27 cellular contexts compared by ENCODE assay signal in genomic region chr3:8371955-8372600, GRCh38.
A peak's percentile ranks its signal among the peaks of the same experiment; 100 is the strongest.
DNase-seq lines count a peak whose midpoint lies in the region; ATAC-seq, FAIRE-seq and TF ChIP-seq lines count a peak whose summit lies in the region.
"Had no signal": no experiment of that assay in that cellular context is flagged by ENCODE, and none has a peak within 500 bp of the region (broad histone marks: within the 10 kb centered on the region; RNA-seq: fewer than 3 reads in every experiment).

No MANE protein-coding gene starts in this region.

- no peaks in the 10 kb centered on the region for H3K4me1 Mint-ChIP-seq in type B pancreatic cell (ENCODE audit: unreplicated experiment)
- H3K4me1 Mint-ChIP-seq: activated CD4-positive, alpha-beta T cell treated with anti-CD3 and anti-CD28 coated beads, Interleukin-2, amount 10 ng/mL, durations not matched to agents 24 days and 14 days; activated CD8-positive, alpha-beta memory T cell treated with anti-CD3 and anti-CD28 coated beads, Interleukin-2, amount 10 ng/mL, durations not matched to agents 7 days and 5 days; T-helper 17 cell had no signal

- H3F3A ChIP-seq in MM.1S (ENCODE audit: insufficient read depth, low read length), result no peaks in the 10 kb centered on the region

- H3K4me3 Mint-ChIP-seq in type B pancreatic cell, result no peak overlapping the region
- H3K4me3 Mint-ChIP-seq: activated CD4-positive, alpha-beta T cell treated with anti-CD3 and anti-CD28 coated beads, Interleukin-2, amount 10 ng/mL, durations not matched to agents 24 days and 14 days; activated CD8-positive, alpha-beta memory T cell treated with anti-CD3 and anti-CD28 coated beads, Interleukin-2, amount 10 ng/mL, durations not matched to agents 7 days and 5 days; activated T-cell treated with anti-CD3 and anti-CD28 coated beads, Interleukin-2, amount 50 U/mL, for 72 hours; brain; naive thymus-derived CD8-positive, alpha-beta T cell; T-helper 17 cell had no signal

- H3K27ac Mint-ChIP-seq in type B pancreatic cell, result no peak overlapping the region
- H3K27ac Mint-ChIP-seq: activated CD4-positive, alpha-beta T cell treated with anti-CD3 and anti-CD28 coated beads, Interleukin-2, amount 10 ng/mL, durations not matched to agents 24 days and 14 days; activated CD8-positive, alpha-beta memory T cell treated with anti-CD3 and anti-CD28 coated beads, Interleukin-2, amount 10 ng/mL, durations not matched to agents 7 days and 5 days; activated T-cell treated with anti-CD3 and anti-CD28 coated beads, Interleukin-2, amount 50 U/mL, for 72 hours; T-helper 17 cell had no signal

- CTCF ChIA-PET in GM12878 (lab: Yijun Ruan, JAX), result no interaction called here

- in situ Hi-C loops in GM12878 (cut with MboI), result no loop called here

- intact Hi-C loops in GM12878 (cut with micrococcal nuclease; ENCODE audit: unreplicated experiment), result no loop called here
- intact Hi-C loops in left lung (cut with DNase I), result no loop called here

- no peaks in the 10 kb centered on the region for H3K27me3 ChIP-seq in MM.1S (replicated peaks; ENCODE audit: insufficient read depth, low read length)
- H3K27me3 ChIP-seq in GM12878 (replicated peaks in 1 of 2; ENCODE audit: control insufficient read depth in 2 of 2, insufficient read depth in 2 of 2, low read length in 1 of 2), result no peaks in the 10 kb centered on the region
- H3K27me3 ChIP-seq in left lung, result no peaks in the 10 kb centered on the region
- H3K27me3 ChIP-seq: adrenal gland, ovary had no signal

- H3K36me3 Mint-ChIP-seq in type B pancreatic cell, result no peaks in the 10 kb centered on the region
- H3K36me3 Mint-ChIP-seq: activated CD8-positive, alpha-beta memory T cell treated with anti-CD3 and anti-CD28 coated beads, Interleukin-2, amount 10 ng/mL, durations not matched to agents 7 days and 5 days had no signal

- H3K4me1 ChIP-seq in MM.1S (ENCODE audit: low read length), result no peaks in the 10 kb centered on the region
- no peaks in the 10 kb centered on the region for H3K4me1 ChIP-seq in GM12878 (ENCODE audit: control insufficient read depth, insufficient read depth, low read length)
- H3K4me1 ChIP-seq in mesodermal cell (ENCODE audit: control insufficient read depth, insufficient read depth, low read length, poor library complexity, severe bottlenecking), result peaks cover 19% of the 10 kb centered on the region
- no peaks in the 10 kb centered on the region for H3K4me1 ChIP-seq in left lung

- no TSS peak for BruUV-seq in GM12878 (replicated peaks; lab: Mats Ljungman, UMichigan)

- H3K9me3 Mint-ChIP-seq in type B pancreatic cell, result peaks cover 11% of the 10 kb centered on the region
- H3K9me3 Mint-ChIP-seq: activated CD4-positive, alpha-beta T cell treated with anti-CD3 and anti-CD28 coated beads, Interleukin-2, amount 10 ng/mL, durations not matched to agents 24 days and 14 days had no signal

- TF ChIP-seq RAD21 in GM12878 (IDR thresholded peaks at IDR 0.05; ENCODE audit: insufficient read depth, low read depth, low read length), result no peak

- H3K9me2 ChIP-seq in MM.1S (replicated peaks; ENCODE audit: insufficient read depth, low read length), result no peaks in the 10 kb centered on the region
- H3K9me2 ChIP-seq: SK-N-SH had no signal

- H3K27ac ChIP-seq in MM.1S (ENCODE audit: low read length) (no peak overlapping the region), GM12878 (ENCODE audit: control insufficient read depth, insufficient read depth) (no peak overlapping the region), mesodermal cell (ENCODE audit: low read depth, low read length, severe bottlenecking) (peak overlapping the region; percentile 41), left lung (no peak overlapping the region)
- H3K27ac ChIP-seq: adrenal gland, C4-2B, GM23248, HL-60, ovary, RWPE1 had no signal

- no peak overlapping the region for H3K9ac ChIP-seq in MM.1S (ENCODE audit: low read length)
- no peak overlapping the region for H3K9ac ChIP-seq in GM12878 (ENCODE audit: control insufficient read depth, insufficient read depth, low read length)
- H3K9ac ChIP-seq: GM23248, SK-N-SH had no signal

- ATAC-seq in GM12878 (no peak), left lung (no peak)
- ATAC-seq: activated CD8-positive, alpha-beta memory T cell treated with anti-CD3 and anti-CD28 coated beads, Interleukin-2, amount 10 ng/mL, durations not matched to agents 7 days and 5 days; naive thymus-derived CD8-positive, alpha-beta T cell; T-helper 17 cell had no signal

- RAD21 ChIA-PET in GM12878 (lab: Charles Lee; ENCODE audit: unreplicated experiment), result no interaction called here

- H2AFZ ChIP-seq in MM.1S (ENCODE audit: low read length), result no peak overlapping the region
- H2AFZ ChIP-seq in GM12878 (ENCODE audit: control insufficient read depth, low read depth, low read length), result no peak overlapping the region
- H2AFZ ChIP-seq: GM23248 had no signal

- H4K20me1 ChIP-seq in MM.1S (ENCODE audit: insufficient read depth, low read length) (no peaks in the 10 kb centered on the region), GM12878 (ENCODE audit: control insufficient read depth, insufficient read depth) (no peaks in the 10 kb centered on the region)

- H3K4me3 ChIP-seq in MM.1S (ENCODE audit: low read length) (no peak overlapping the region), GM12878 (no peak overlapping the region), mesodermal cell (ENCODE audit: extremely low read depth, insufficient read depth, low read length, poor library complexity, severe bottlenecking) (no peak overlapping the region), left lung (no peak overlapping the region)
- H3K4me3 ChIP-seq: adrenal gland, GM23248, ovary, smooth muscle cell had no signal

- no peak for TF ChIP-seq POLR2A in GM12878 (IDR thresholded peaks at IDR 0.05; ENCODE audit: low read depth, low read length)

- WGBS in GM12878 (ENCODE audit: insufficient coverage, insufficient replicate concordance, low lambda C conversion rate, missing lambda C conversion rate), result 16% methylated on average over 11 of the region's 11 CpGs
- 64 to 79% methylated on average over 8 to 9 of the region's 11 CpGs for WGBS in mesodermal cell (ENCODE audit: insufficient coverage in 2 of 2), 2 experiments

- no peaks in the 10 kb centered on the region for H3K9me3 ChIP-seq in MM.1S (replicated peaks; ENCODE audit: insufficient read depth, low read length)
- H3K9me3 ChIP-seq in GM12878 (replicated peaks; ENCODE audit: control insufficient read depth, insufficient read depth, low read length), result no peaks in the 10 kb centered on the region
- peaks cover 8% of the 10 kb centered on the region for H3K9me3 ChIP-seq in mesodermal cell (ENCODE audit: control insufficient read depth, low read length)
- peaks cover 0 to 4% of the 10 kb centered on the region in 2 donors for H3K9me3 ChIP-seq in left lung
- H3K9me3 ChIP-seq: adrenal gland, ovary, SK-N-SH had no signal

- H3K4me2 ChIP-seq in MM.1S (ENCODE audit: low read depth, low read length) (no peak overlapping the region), GM12878 (ENCODE audit: control insufficient read depth, insufficient read depth) (no peak overlapping the region)
- H3K4me2 ChIP-seq: SK-N-SH, smooth muscle cell had no signal

- peaks cover 6% of the 10 kb centered on the region for H3K27me3 Mint-ChIP-seq in type B pancreatic cell
- H3K27me3 Mint-ChIP-seq: naive thymus-derived CD8-positive, alpha-beta T cell had no signal

- H3K79me2 ChIP-seq in MM.1S (ENCODE audit: low read length), result no peaks in the 10 kb centered on the region
- no peaks in the 10 kb centered on the region for H3K79me2 ChIP-seq in GM12878 (ENCODE audit: control insufficient read depth, insufficient read depth, low read length)

- no peak for TF ChIP-seq CTCF in MM.1S (IDR thresholded peaks at IDR 0.05; ENCODE audit: low read length)
- no peak for TF ChIP-seq CTCF in GM12878 (IDR thresholded peaks at IDR 0.05 in 2 of 3, conservative IDR thresholded peaks at IDR 0.05 in 1 of 3; ENCODE audit: control insufficient read depth in 2 of 3, extremely low read depth in 1 of 3, insufficient read depth in 1 of 3, low read depth in 3 of 3, low read length in 3 of 3)
- TF ChIP-seq CTCF in type B pancreatic cell (conservative IDR thresholded peaks at IDR 0.05), result no peak
- TF ChIP-seq CTCF in GM20000 (IDR thresholded peaks at IDR 0.05; ENCODE audit: extremely low read depth, missing control alignments), result no peak
- no peak for TF ChIP-seq CTCF in left lung (IDR thresholded peaks at IDR 0.05)

- TF ChIP-seq EP300 in GM12878 (IDR thresholded peaks at IDR 0.05; ENCODE audit: borderline replicate concordance in 1 of 2, control insufficient read depth in 1 of 2, low read depth in 2 of 2, low read length in 2 of 2), result no peak

- DNase-seq in COLO668 (lab: John Stamatoyannopoulos, UW; ENCODE audit: unreplicated experiment) (peak; percentile 10), MM.1S (peak; percentile 16), GM12878 (ENCODE audit: low read depth, low spot score) (no peak), type B pancreatic cell (ENCODE audit: extremely low spot score, unreplicated experiment) (no peak), GM20000 (ENCODE audit: low spot score) (no peak), left lung (no peak)
- DNase-seq: activated CD4-positive, alpha-beta T cell treated with anti-CD3 and anti-CD28 coated beads, Interleukin-2, amount 10 ng/mL, durations not matched to agents 24 days and 14 days; activated CD8-positive, alpha-beta memory T cell treated with anti-CD3 and anti-CD28 coated beads, Interleukin-2, amount 10 ng/mL, durations not matched to agents 7 days and 5 days; activated naive CD4-positive, alpha-beta T cell; activated T-cell treated with anti-CD3 and anti-CD28 coated beads, Interleukin-2, amount 50 U/mL, for 72 hours; adrenal gland; GM23248; naive thymus-derived CD8-positive, alpha-beta T cell; NCI-H1092 treated with DMSO at 0.1 percent for 48 hours; ovary; SK-N-SH; stimulated activated CD4-positive, alpha-beta T cell treated with anti-CD3 and anti-CD28 coated beads, Interleukin-2, amount 100 ng/mL, for 24 hours; T-helper 17 cell; trophoblast cell had no signal

- FAIRE-seq in GM12878 (lab: Jason Lieb, UNC), result no peak
- FAIRE-seq: GM12891, islet of Langerhans had no signal

- H3K36me3 ChIP-seq in MM.1S (replicated peaks; ENCODE audit: insufficient read depth, low read length) (no peaks in the 10 kb centered on the region), GM12878 (ENCODE audit: control insufficient read depth in 2 of 2, insufficient read depth in 2 of 2, low read length in 1 of 2) (no peaks in the 10 kb centered on the region), mesodermal cell (ENCODE audit: control insufficient read depth, insufficient read depth, low read length) (no peaks in the 10 kb centered on the region), left lung (no peaks in the 10 kb centered on the region)
- H3K36me3 ChIP-seq: adrenal gland, ovary had no signal

- POLR2A ChIA-PET in GM12878 (lab: Charles Lee), result no interaction called here

- SMC1A ChIA-PET in GM12878 (lab: Charles Lee; ENCODE audit: uncharacterized antibody, unreplicated experiment), result interaction anchor here (1.2 kb wide), 1 partner anchor 43 kb away, joined by 3 read pairs; no protein-coding TSS in a partner anchor

TF ChIP-seq in GM12878, 131 proteins besides CTCF, POLR2A, EP300 and RAD21 (continues in another document):
- TF ChIP-seq YY1 (IDR thresholded peaks at IDR 0.05; ENCODE audit: low read depth, low read length) (0 out of 2 replicates have a peak, but pooled peaks have one; percentile 28), MXI1 (IDR thresholded peaks at IDR 0.05; ENCODE audit: low read depth, low read length) (no peak), RFX5 (IDR thresholded peaks at IDR 0.05; ENCODE audit: low read depth, low read length) (no peak), LARP7 (IDR thresholded peaks at IDR 0.05) (no peak)

Comparison
In these comparisons a context has a peak if more than half of its experiments do, and no peak if none do; other contexts are left out.
1. DNase-seq: peak in COLO668 (single experiment) and MM.1S (single experiment); none in GM12878 (single experiment), type B pancreatic cell (single experiment), GM20000 (single experiment) and left lung (0 of 2).